Comparison of ENCODE assay signal across 21 cellular contexts in genomic region chr1:232329103-232329788, GRCh38.
"Had no signal": no experiment of that assay in that cellular context is flagged by ENCODE, and none has a peak within 500 bp of the region (broad histone marks: within the 10 kb centered on the region; RNA-seq: fewer than 3 reads in every experiment).

No MANE protein-coding gene starts in this region.

- H3K9me3 Mint-ChIP-seq: activated CD8-positive, alpha-beta T cell treated with anti-CD3 and anti-CD28 coated beads for 36 hours; activated naive CD8-positive, alpha-beta T cell treated with anti-CD3 and anti-CD28 coated beads, Interleukin-2, amount 50 U/mL, for 24 hours; central memory CD8-positive, alpha-beta T cell; natural killer cell had no signal

- DNase-seq: activated CD4-positive, alpha-beta T cell treated with anti-CD3 and anti-CD28 coated beads, Interleukin-2, amount 10 ng/mL, durations not matched to agents 24 days and 14 days; activated CD8-positive, alpha-beta T cell treated with anti-CD3 and anti-CD28 coated beads for 36 hours; activated gamma-delta T cell; activated naive CD4-positive, alpha-beta T cell treated with anti-CD3 and anti-CD28 coated beads, Interleukin-2, amount 50 U/mL, for 16 hours; activated naive CD8-positive, alpha-beta T cell treated with anti-CD3 and anti-CD28 coated beads, Interleukin-2, amount 50 U/mL, for 24 hours; effector memory CD4-positive, alpha-beta T cell; natural killer cell; stimulated activated CD4-positive, alpha-beta T cell treated with anti-CD3 and anti-CD28 coated beads, Interleukin-12 subunit alpha, Interleukin-12 subunit beta, amount 100 ng/mL, for 4 hours; stimulated activated CD4-positive, alpha-beta T cell treated with anti-CD3 and anti-CD28 coated beads, Interleukin-4, amount 100 ng/mL, for 4 hours; substantia nigra; T-helper 17 cell; thyroid gland had no signal

- H3K9me3 ChIP-seq: body of pancreas, esophagus muscularis mucosa, thyroid gland had no signal

- H3K27me3 Mint-ChIP-seq: activated CD4-positive, alpha-beta T cell treated with anti-CD3 and anti-CD28 coated beads, Interleukin-2, amount 10 ng/mL, durations not matched to agents 24 days and 14 days had no signal

- ATAC-seq: activated CD4-positive, CD25-positive, alpha-beta regulatory T cell treated with anti-CD3 and anti-CD28 coated beads, Interleukin-2, amount 50 U/mL, for 24 hours; activated CD8-positive, alpha-beta T cell treated with anti-CD3 and anti-CD28 coated beads for 36 hours; activated naive CD8-positive, alpha-beta T cell treated with anti-CD3 and anti-CD28 coated beads, Interleukin-2, amount 50 U/mL, for 24 hours; body of pancreas; natural killer cell; T-helper 17 cell had no signal

- H3K27ac ChIP-seq: body of pancreas, esophagus muscularis mucosa, thyroid gland, VCaP had no signal

- H3K4me3 ChIP-seq: body of pancreas, esophagus muscularis mucosa, lung, thyroid gland had no signal

- H3K36me3 ChIP-seq: esophagus muscularis mucosa, thyroid gland had no signal

- FAIRE-seq: colon had no signal

- H3K4me1 Mint-ChIP-seq: activated CD4-positive, alpha-beta T cell treated with anti-CD3 and anti-CD28 coated beads, Interleukin-2, amount 10 ng/mL, durations not matched to agents 24 days and 14 days; central memory CD8-positive, alpha-beta T cell; natural killer cell had no signal

- H3K36me3 Mint-ChIP-seq: natural killer cell had no signal

- H3K4me3 Mint-ChIP-seq: activated CD4-positive, alpha-beta T cell treated with anti-CD3 and anti-CD28 coated beads, Interleukin-2, amount 10 ng/mL, durations not matched to agents 24 days and 14 days; activated CD8-positive, alpha-beta T cell treated with anti-CD3 and anti-CD28 coated beads for 36 hours; activated naive CD8-positive, alpha-beta T cell treated with anti-CD3 and anti-CD28 coated beads, Interleukin-2, amount 50 U/mL, for 24 hours; activated T-helper 1 cell treated with anti-CD3 and anti-CD28 coated beads, Interleukin-12 subunit alpha, Interleukin-12 subunit beta, Interleukin-2, Interleukin-4 antibody, amounts not matched to agents 30 ng/mL and 10 ng/mL and 1 ng/mL, durations not matched to agents 14 hours and 24 hours and 36 hours; central memory CD8-positive, alpha-beta T cell; natural killer cell; stimulated activated naive CD8-positive, alpha-beta T cell treated with anti-CD3 and anti-CD28 coated beads, Interleukin-15, Interleukin-2, amounts not matched to agents 100 ng/mL and 50 ng/mL, for 24 hours; T-helper 17 cell had no signal

- H3K27ac Mint-ChIP-seq: activated CD4-positive, alpha-beta T cell treated with anti-CD3 and anti-CD28 coated beads, Interleukin-2, amount 10 ng/mL, durations not matched to agents 24 days and 14 days; activated CD8-positive, alpha-beta T cell treated with anti-CD3 and anti-CD28 coated beads for 36 hours; activated naive CD8-positive, alpha-beta T cell treated with anti-CD3 and anti-CD28 coated beads, Interleukin-2, amount 50 U/mL, for 24 hours; activated T-helper 1 cell treated with anti-CD3 and anti-CD28 coated beads, Interleukin-12 subunit alpha, Interleukin-12 subunit beta, Interleukin-2, Interleukin-4 antibody, amounts not matched to agents 30 ng/mL and 10 ng/mL and 1 ng/mL, durations not matched to agents 14 hours and 24 hours and 36 hours; natural killer cell; stimulated activated naive CD8-positive, alpha-beta T cell treated with anti-CD3 and anti-CD28 coated beads, Interleukin-15, Interleukin-2, amounts not matched to agents 100 ng/mL and 50 ng/mL, for 24 hours; T-helper 17 cell had no signal

- H3K4me1 ChIP-seq: body of pancreas had no signal

- H3K27me3 ChIP-seq: body of pancreas, esophagus muscularis mucosa, thyroid gland had no signal
